ENCODE assay signal across 17 cellular contexts in the genomic region with DNA sequence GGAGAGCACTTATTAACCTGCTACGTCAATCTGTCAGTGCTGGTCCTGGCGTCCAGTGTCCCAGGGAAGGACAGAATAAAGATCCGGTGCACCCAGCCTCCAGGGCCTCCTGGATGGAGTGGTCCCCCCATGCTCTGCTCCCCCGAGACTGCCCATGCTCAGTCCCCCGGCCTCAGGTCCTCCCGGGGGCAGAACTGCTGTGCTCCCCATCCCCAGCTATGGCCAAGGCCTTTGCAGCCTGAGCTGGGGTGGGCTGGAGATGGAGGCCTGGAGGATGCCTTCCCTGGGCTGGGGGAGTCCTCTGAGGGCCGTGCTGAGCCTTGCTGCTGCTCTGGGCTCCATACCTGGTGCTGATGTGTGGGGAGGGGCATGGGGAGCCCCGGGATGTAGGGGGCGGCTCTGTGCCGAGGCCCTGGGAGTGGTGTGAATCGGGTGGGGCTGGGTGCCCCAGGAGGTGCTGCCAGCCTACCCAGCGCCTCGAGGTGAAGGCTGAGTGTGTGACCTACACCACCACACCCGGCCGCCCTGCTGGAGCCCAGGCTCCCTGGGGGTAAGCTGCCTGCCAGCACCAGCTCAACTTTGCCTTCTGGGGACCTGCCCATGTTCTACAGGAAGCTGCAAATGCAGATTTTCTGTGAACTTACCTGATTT.
DNase-seq lines count a peak whose midpoint lies in the region; ATAC-seq and TF ChIP-seq lines count a peak whose summit lies in the region.
"Had no signal": no experiment of that assay in that cellular context is flagged by ENCODE, and none has a peak within 500 bp of the region (broad histone marks: within the 10 kb centered on the region; RNA-seq: fewer than 3 reads in every experiment).

No MANE protein-coding gene starts in this region.

- POLR2A ChIA-PET in Panc1 (lab: Charles Lee) = no interaction called here

- no peak overlapping the region for H3K27ac ChIP-seq in right cardiac atrium (ENCODE audit: low read length)
- no peak overlapping the region for H3K27ac ChIP-seq in Panc1 (ENCODE audit: low read length)
- H3K27ac ChIP-seq in lower lobe of right lung = no peak overlapping the region
- H3K27ac ChIP-seq in endodermal cell (ENCODE audit: low read depth, low read length) = no peak overlapping the region

- no peaks in the 10 kb centered on the region for H3K36me3 ChIP-seq in Panc1 (ENCODE audit: control insufficient read depth, insufficient read depth, low read length)
- H3K36me3 ChIP-seq in lower lobe of right lung = no peaks in the 10 kb centered on the region
- H3K36me3 ChIP-seq in endodermal cell (ENCODE audit: control insufficient read depth, insufficient read depth, low read length) = no peaks in the 10 kb centered on the region

- H3K4me3 Mint-ChIP-seq in stimulated activated memory B cell treated with anti-CD40 and anti-IgM and Interleukin-4, amounts not matched to agents 10 μg/mL and 1 μg/mL and 100 μg/mL, for 72 hours = no peak overlapping the region
- no peak overlapping the region for H3K4me3 Mint-ChIP-seq in endodermal cell
- H3K4me3 Mint-ChIP-seq: CD4-positive, alpha-beta memory T cell; GM23338; H9 had no signal

- in situ Hi-C loops in Panc1 (cut with HindIII; ENCODE audit: low pct_unique_long_range_greater_than_20kb, low sequenced_read_pairs) = no loop called here

- no TSS peak for BruUV-seq in Panc1 (replicated peaks; lab: Mats Ljungman, UMichigan)

- no peak overlapping the region for H3K4me3 ChIP-seq in right cardiac atrium (ENCODE audit: low read length)
- H3K4me3 ChIP-seq in Panc1 (ENCODE audit: low read depth in 2 of 2, low read length in 2 of 2) = no peak overlapping the region
- no peak overlapping the region for H3K4me3 ChIP-seq in lower lobe of right lung
- no peak overlapping the region for H3K4me3 ChIP-seq in endodermal cell (ENCODE audit: low read length)
- H3K4me3 ChIP-seq: GM23338 had no signal

- H3K27me3 Mint-ChIP-seq in stimulated activated memory B cell treated with anti-CD40 and anti-IgM and Interleukin-4, amounts not matched to agents 10 μg/mL and 1 μg/mL and 100 μg/mL, for 72 hours = peaks cover 70% of the 10 kb centered on the region
- H3K27me3 Mint-ChIP-seq in endodermal cell (ENCODE audit: insufficient read depth) = peaks cover 8% of the 10 kb centered on the region

- H3K4me1 Mint-ChIP-seq in stimulated activated memory B cell treated with anti-CD40 and anti-IgM and Interleukin-4, amounts not matched to agents 10 μg/mL and 1 μg/mL and 100 μg/mL, for 72 hours = no peaks in the 10 kb centered on the region
- no peaks in the 10 kb centered on the region for H3K4me1 Mint-ChIP-seq in endodermal cell
- H3K4me1 Mint-ChIP-seq: CD4-positive, alpha-beta memory T cell; GM23338; H9 had no signal

- TF ChIP-seq CTCF in Panc1 (IDR thresholded peaks at IDR 0.05) = no peak
- TF ChIP-seq CTCF in lower lobe of right lung (IDR thresholded peaks at IDR 0.05) = no peak
- TF ChIP-seq CTCF in endodermal cell (conservative IDR thresholded peaks at IDR 0.05) = no peak

- H3K4me1 ChIP-seq in right cardiac atrium (ENCODE audit: control insufficient read depth, insufficient read depth, low read length) = no peaks in the 10 kb centered on the region
- no peaks in the 10 kb centered on the region for H3K4me1 ChIP-seq in Panc1 (ENCODE audit: control insufficient read depth, insufficient read depth, low read length)
- H3K4me1 ChIP-seq in lower lobe of right lung = no peaks in the 10 kb centered on the region
- H3K4me1 ChIP-seq in endodermal cell (ENCODE audit: control insufficient read depth, insufficient read depth, low read length) = no peaks in the 10 kb centered on the region

- H3K27ac Mint-ChIP-seq in stimulated activated memory B cell treated with anti-CD40 and anti-IgM and Interleukin-4, amounts not matched to agents 10 μg/mL and 1 μg/mL and 100 μg/mL, for 72 hours = no peak overlapping the region
- H3K27ac Mint-ChIP-seq in endodermal cell = no peak overlapping the region
- H3K27ac Mint-ChIP-seq: CD4-positive, alpha-beta memory T cell; GM23338; H9 had no signal

- DNase-seq in Right ventricle myocardium inferior (ENCODE audit: missing footprints) (peak; percentile 48), right cardiac atrium (no peak), Panc1 (ENCODE audit: low read depth, low spot score) (no peak), lower lobe of right lung (peak; percentile 23), NCI-H1694 (lab: John Stamatoyannopoulos, UW) (no peak), endodermal cell (no peak), inferior parietal cortex (ENCODE audit: extremely low spot score) (no peak)
- DNase-seq: ACHN, C1 segment of cervical spinal cord, COR-L47, DMS153, DMS79 treated with DMSO at 0.1 percent for 48 hours, EL, H9 had no signal

- H3K27me3 ChIP-seq in right cardiac atrium (ENCODE audit: control insufficient read depth, insufficient read depth) (no peaks in the 10 kb centered on the region), Panc1 (ENCODE audit: control insufficient read depth, insufficient read depth, low read length) (no peaks in the 10 kb centered on the region), lower lobe of right lung (ENCODE audit: low read depth) (peaks cover 37% of the 10 kb centered on the region), endodermal cell (ENCODE audit: control insufficient read depth, insufficient read depth, low read length, poor library complexity, severe bottlenecking) (no peaks in the 10 kb centered on the region)

- ATAC-seq in Right ventricle myocardium inferior = no peak
- ATAC-seq in right cardiac atrium = no peak
- ATAC-seq in Panc1 = peak; percentile 37; the same call in 1 of the 2 replicates
- ATAC-seq in lower lobe of right lung = no peak
- ATAC-seq in stimulated activated memory B cell treated with anti-CD40 and anti-IgM and Interleukin-4, amounts not matched to agents 10 μg/mL and 1 μg/mL and 100 μg/mL, for 72 hours = peak; percentile 42
- ATAC-seq: GM23338 had no signal

- no peaks in the 10 kb centered on the region for H3K36me3 Mint-ChIP-seq in stimulated activated memory B cell treated with anti-CD40 and anti-IgM and Interleukin-4, amounts not matched to agents 10 μg/mL and 1 μg/mL and 100 μg/mL, for 72 hours
- no peaks in the 10 kb centered on the region for H3K36me3 Mint-ChIP-seq in endodermal cell (ENCODE audit: low read depth)
- H3K36me3 Mint-ChIP-seq: CD4-positive, alpha-beta memory T cell had no signal

- H3K9me3 ChIP-seq in right cardiac atrium (ENCODE audit: control insufficient read depth, low read length) (no peaks in the 10 kb centered on the region), Panc1 (ENCODE audit: control insufficient read depth, insufficient read depth, low read depth, low read length) (no peaks in the 10 kb centered on the region), lower lobe of right lung (no peaks in the 10 kb centered on the region), endodermal cell (ENCODE audit: control insufficient read depth, low read length) (peaks cover under 1% of the 10 kb centered on the region)

- CTCF ChIA-PET in Panc1 (lab: Charles Lee) = no interaction called here

- intact Hi-C loops in Right ventricle myocardium inferior (cut with DNase I) = no loop called here
- intact Hi-C loops in right cardiac atrium (cut with DNase I) = no loop called here
- intact Hi-C loops in Panc1 (cut with micrococcal nuclease; ENCODE audit: unreplicated experiment) = no loop called here
- intact Hi-C loops in lower lobe of right lung (cut with DNase I) = no loop called here

- WGBS in right cardiac atrium = 71% methylated on average over 15 of the region's 15 CpGs
- 77 to 79% methylated on average over 8 to 15 of the region's 15 CpGs for WGBS in endodermal cell (ENCODE audit: insufficient coverage in 1 of 2, insufficient read length in 1 of 2), 2 experiments

- H3K9me3 Mint-ChIP-seq in stimulated activated memory B cell treated with anti-CD40 and anti-IgM and Interleukin-4, amounts not matched to agents 10 μg/mL and 1 μg/mL and 100 μg/mL, for 72 hours = peaks cover 21% of the 10 kb centered on the region
- H3K9me3 Mint-ChIP-seq in endodermal cell = peaks cover 15% of the 10 kb centered on the region

- no peak overlapping the region for H3K9ac ChIP-seq in endodermal cell (ENCODE audit: extremely low read depth, low read length, poor library complexity, severe bottlenecking)

Comparison
In these comparisons a context has a peak if more than half of its experiments do, and no peak if none do; other contexts are left out.
1. DNase-seq: peak in Right ventricle myocardium inferior (single experiment) and lower lobe of right lung (single experiment); none in right cardiac atrium (0 of 3), Panc1 (single experiment), NCI-H1694 (single experiment), endodermal cell (single experiment) and inferior parietal cortex (single experiment).
2. ATAC-seq: peak in Panc1 (single experiment) and stimulated activated memory B cell treated with anti-CD40 and anti-IgM and Interleukin-4, amounts not matched to agents 10 μg/mL and 1 μg/mL and 100 μg/mL, for 72 hours (single experiment); none in Right ventricle myocardium inferior (single experiment), right cardiac atrium (0 of 2) and lower lobe of right lung (0 of 2).